In genomic region chr10:48614481-48615383, GRCh38 we compare ENCODE assay signal across 8 cellular contexts. TPM values are rescaled to one million over a fixed set of nuclear protein-coding genes. Genes with fewer than 3 reads are reported as not detected.
DNase-seq lines count a peak whose midpoint lies in the region; ATAC-seq and TF ChIP-seq lines count a peak whose summit lies in the region.

No MANE protein-coding gene starts in this region.

- TF ChIP-seq CTCF in DOHH2 (IDR thresholded peaks at IDR 0.05; ENCODE audit: low read depth, low read length, poor library complexity, severe bottlenecking) (peak; percentile 61), fibroblast of villous mesenchyme (IDR thresholded peaks at IDR 0.05; ENCODE audit: insufficient read depth, low read depth, low read length) (peak; percentile 56)

- no peak overlapping the region for H3K4me2 ChIP-seq in DOHH2 (ENCODE audit: low read length)

- no peaks in the 10 kb centered on the region for H3K9me2 ChIP-seq in DOHH2 (replicated peaks; ENCODE audit: control insufficient read depth, low read length)

- no peaks in the 10 kb centered on the region for H3F3A ChIP-seq in DOHH2 (ENCODE audit: control insufficient read depth, insufficient read depth)

- DNase-seq in M059J (ENCODE audit: low read depth) (peak; percentile 70), fibroblast of villous mesenchyme (ENCODE audit: low read depth) (peak; percentile 66), NCI-H1930 (lab: John Stamatoyannopoulos, UW) (no peak), amniotic stem cell (lab: John Stamatoyannopoulos, UW) (no peak), NOMO-1 treated with DMSO at 0.1 percent for 48 hours (lab: John Stamatoyannopoulos, UW; ENCODE audit: unreplicated experiment) (no peak)

- no peaks in the 10 kb centered on the region for H3K4me1 ChIP-seq in DOHH2 (ENCODE audit: control insufficient read depth, low read length)

- H3K27ac ChIP-seq in DOHH2 (ENCODE audit: low read depth, low read length) = no peak overlapping the region

- ATAC-seq in GM21423 (IDR thresholded peaks at IDR 0.05; ENCODE audit: unreplicated experiment) (peak; percentile 73), HG02763 (IDR thresholded peaks at IDR 0.05; ENCODE audit: unreplicated experiment) (no peak)

- H3K36me3 ChIP-seq in DOHH2 (ENCODE audit: control insufficient read depth, low read length) = no peaks in the 10 kb centered on the region

- no peaks in the 10 kb centered on the region for H4K20me1 ChIP-seq in DOHH2 (ENCODE audit: control insufficient read depth, insufficient read depth, low read depth, low read length)

- H3K79me2 ChIP-seq in DOHH2 (ENCODE audit: control insufficient read depth, low read length) = no peaks in the 10 kb centered on the region

- H3K27me3 ChIP-seq in DOHH2 (ENCODE audit: control insufficient read depth, low read length) = peaks cover 41% of the 10 kb centered on the region

- H3K4me3 ChIP-seq in DOHH2 (ENCODE audit: low read length) (no peak overlapping the region), fibroblast of villous mesenchyme (ENCODE audit: low read depth, low read length) (no peak overlapping the region)

- H3K9me3 ChIP-seq in DOHH2 (ENCODE audit: control insufficient read depth, insufficient read depth, low read length) = no peaks in the 10 kb centered on the region

RNA-seq across cellular contexts. Expression of gene ARHGAP22, which starts 9.9 kb away (rescaled TPM):
- total RNA-seq in M059J (2014; rRNA removed; shearing (Covaris generic)) = 11.5 and 18.9 TPM in 2 replicates
- total RNA-seq in fibroblast of villous mesenchyme = 22.9 and 31.6 TPM in 2 replicates

Comparison
In these comparisons a context has a peak if more than half of its experiments do, and no peak if none do; other contexts are left out.
1. DNase-seq: peak in M059J (single experiment) and fibroblast of villous mesenchyme (single experiment); none in NCI-H1930 (0 of 2), amniotic stem cell (single experiment) and NOMO-1 treated with DMSO at 0.1 percent for 48 hours (single experiment).